In genomic region chr14:60249321-60250251, GRCh38 we compare ENCODE assay signal across 8 cellular contexts. TPM values are rescaled to one million over a fixed set of nuclear protein-coding genes. Genes with fewer than 3 reads are reported as not detected.
A peak's percentile ranks its signal among the peaks of the same experiment; 100 is the strongest.
DNase-seq lines count a peak whose midpoint lies in the region; ATAC-seq and TF ChIP-seq lines count a peak whose summit lies in the region.

No MANE protein-coding gene starts in this region.

- H3K9me3 ChIP-seq in colonic mucosa: no peaks in the 10 kb centered on the region

- peak; percentile 72 for DNase-seq in SIG-M5 treated with dmso at 0.1 percent for 504 hours (lab: John Stamatoyannopoulos, UW; ENCODE audit: unreplicated experiment)
- no peak for DNase-seq in SIG-M5 (lab: John Stamatoyannopoulos, UW)
- DNase-seq in NCI-H2227 treated with DMSO at 0.1 percent for 48 hours (lab: John Stamatoyannopoulos, UW): peak; percentile 67
- DNase-seq in activated CD4-positive, alpha-beta T cell treated with anti-CD3 and anti-CD28 coated beads for 24 hours (ENCODE audit: low read depth in 2 of 2): peak; percentile 29 to 41
- peak; percentile 79 for DNase-seq in colonic mucosa
- DNase-seq in left colon: peak; percentile 75 to 80
- peak; percentile 60 for DNase-seq in stimulated activated CD4-positive, alpha-beta T cell treated with anti-CD3 and anti-CD28 coated beads, Interleukin-1b, Interleukin-23, amount 100 ng/mL, for 48 hours

- H3K27ac ChIP-seq in colonic mucosa: peak overlapping the region; percentile 94

- H3K27me3 ChIP-seq in colonic mucosa: no peaks in the 10 kb centered on the region

- H3K4me3 ChIP-seq in colonic mucosa: peak overlapping the region; percentile 76

- intact Hi-C loops in colonic mucosa (cut with DNase I): no loop called here
- intact Hi-C loops in left colon (cut with DNase I, micrococcal nuclease): no loop called here

- H3K4me1 ChIP-seq in colonic mucosa: no peaks in the 10 kb centered on the region

- no peak for TF ChIP-seq CTCF in colonic mucosa (IDR thresholded peaks at IDR 0.05)

- H3K9ac ChIP-seq in colonic mucosa (ENCODE audit: low read depth in 2 of 2, low read length in 2 of 2): peak overlapping the region; percentile 88 to 98

- ATAC-seq in HG02981 (IDR thresholded peaks at IDR 0.05; ENCODE audit: unreplicated experiment): peak; percentile 32
- ATAC-seq in left colon: peak; percentile 58

- H3K36me3 ChIP-seq in colonic mucosa: no peaks in the 10 kb centered on the region

RNA-seq across cellular contexts. Expression of gene PPM1A, which starts 0.6 kb away (rescaled TPM):
- total RNA-seq in colonic mucosa (100 to 1,000 TPM in 1 of 2 donors, 10 to 100 TPM in 1; 63.0 to 126 TPM), left colon (100 to 1,000 TPM; 115 to 134 TPM)
